ENCODE assay signal across 15 cellular contexts in genomic region chr20:16004108-16004854, GRCh38.
"Had no signal": no experiment of that assay in that cellular context is flagged by ENCODE, and none has a peak within 500 bp of the region (broad histone marks: within the 10 kb centered on the region; RNA-seq: fewer than 3 reads in every experiment).

No MANE protein-coding gene starts in this region.

- H3K4me3 ChIP-seq: esophagus muscularis mucosa, left lung, thoracic aorta had no signal

- DNase-seq: activated CD4-positive, alpha-beta T cell treated with anti-CD3 and anti-CD28 coated beads, Interleukin-2, amount 50 U/mL, for 4 hours; activated CD4-positive, CD25-positive, alpha-beta regulatory T cell; activated effector memory CD4-positive, alpha-beta T cell treated with Interleukin-2 at 50 U/mL for 16 hours; activated T-cell treated with anti-CD3 and anti-CD28 coated beads, Interleukin-2, amount 50 U/mL, for 24 hours; anterior cingulate cortex; left lung; mesendoderm; stimulated activated CD4-positive, alpha-beta T cell treated with anti-CD3 and anti-CD28 coated beads, Interleukin-4, amount 100 ng/mL, for 1 hour; stimulated activated CD8-positive, alpha-beta memory T cell treated with anti-CD3 and anti-CD28 coated beads, Interleukin-4, amount 100 ng/mL, for 48 hours; T-helper 1 cell had no signal

- H3K27me3 ChIP-seq: esophagus muscularis mucosa, left lung had no signal

- H3K27ac Mint-ChIP-seq: activated naive CD4-positive, alpha-beta T cell treated with anti-CD3 and anti-CD28 coated beads, Interleukin-2, amount 50 U/mL, for 72 hours; activated T-cell treated with anti-CD3 and anti-CD28 coated beads, Interleukin-2, amount 50 U/mL, for 24 hours; stimulated activated naive CD8-positive, alpha-beta T cell treated with anti-CD3 and anti-CD28 coated beads, Interleukin-15, Interleukin-2, amounts not matched to agents 100 ng/mL and 50 ng/mL, for 24 hours had no signal

- H3K4me3 Mint-ChIP-seq: activated T-cell treated with anti-CD3 and anti-CD28 coated beads, Interleukin-2, amount 50 U/mL, for 24 hours; nephron; stimulated activated naive CD8-positive, alpha-beta T cell treated with anti-CD3 and anti-CD28 coated beads, Interleukin-15, Interleukin-2, amounts not matched to agents 100 ng/mL and 50 ng/mL, for 24 hours had no signal

- H3K9me3 ChIP-seq: esophagus muscularis mucosa, thoracic aorta had no signal

- H3K27ac ChIP-seq: esophagus muscularis mucosa, left lung, thoracic aorta had no signal

- H3K27me3 Mint-ChIP-seq: activated T-cell treated with anti-CD3 and anti-CD28 coated beads, Interleukin-2, amount 50 U/mL, for 24 hours; stimulated activated naive CD8-positive, alpha-beta T cell treated with anti-CD3 and anti-CD28 coated beads, Interleukin-15, Interleukin-2, amounts not matched to agents 100 ng/mL and 50 ng/mL, for 24 hours had no signal

- H3K36me3 ChIP-seq: esophagus muscularis mucosa, left lung, thoracic aorta had no signal

- H3K4me1 ChIP-seq: esophagus muscularis mucosa, left lung had no signal
